Comparison of ENCODE assay signal across 12 cellular contexts in genomic region chr5:81922790-81923398, GRCh38. TPM values are rescaled to one million over a fixed set of nuclear protein-coding genes. Genes with fewer than 3 reads are reported as not detected.
DNase-seq lines count a peak whose midpoint lies in the region; ATAC-seq, FAIRE-seq and TF ChIP-seq lines count a peak whose summit lies in the region.
"Had no signal": no experiment of that assay in that cellular context is flagged by ENCODE, and none has a peak within 500 bp of the region (broad histone marks: within the 10 kb centered on the region; RNA-seq: fewer than 3 reads in every experiment).

No MANE protein-coding gene starts in this region.

- ATAC-seq in HG03139 (IDR thresholded peaks at IDR 0.05; ENCODE audit: unreplicated experiment), result no peak

- H3K27me3 ChIP-seq in SJCRH30 (no peaks in the 10 kb centered on the region), vagina (no peaks in the 10 kb centered on the region), testis (no peaks in the 10 kb centered on the region)
- H3K27me3 ChIP-seq: SJSA1 had no signal

- TF ChIP-seq CTCF in vagina (IDR thresholded peaks at IDR 0.05) (no peak), testis (IDR thresholded peaks at IDR 0.05) (no peak)

- TF ChIP-seq POLR2A in GM12892 (IDR thresholded peaks at IDR 0.05; ENCODE audit: low read depth, low read length) (no peak), vagina (IDR thresholded peaks at IDR 0.05) (no peak), testis (IDR thresholded peaks at IDR 0.05) (no peak)

- H3K4me3 ChIP-seq in SJCRH30 (no peak overlapping the region), vagina (no peak overlapping the region), testis (no peak overlapping the region)
- H3K4me3 ChIP-seq: prostate gland, SJSA1 had no signal

- FAIRE-seq in GM12892 (lab: Jason Lieb, UNC), result peak; percentile 51

- peak; percentile 59 for DNase-seq in DMS53 treated with DMSO at 0.1 percent for 48 hours (lab: John Stamatoyannopoulos, UW; ENCODE audit: unreplicated experiment)
- no peak for DNase-seq in GM12892 (ENCODE audit: insufficient read length)
- DNase-seq in NCI-H1092 (lab: John Stamatoyannopoulos, UW), result peak; percentile 12
- DNase-seq in SJCRH30, result peak; percentile 37 to 54
- DNase-seq in vagina (ENCODE audit: extremely low spot score in 2 of 2), result no peak
- DNase-seq in stimulated activated naive CD4-positive, alpha-beta T cell treated with Interleukin-2 at 50 U/mL for 16 hours (lab: John Stamatoyannopoulos, UW), result no peak
- no peak for DNase-seq in testis
- DNase-seq: activated naive CD4-positive, alpha-beta T cell treated with anti-CD3 and anti-CD28 coated beads, Interleukin-2, amount 10 ng/mL, durations not matched to agents 7 days and 5 days; NCI-H2171 had no signal

- intact Hi-C loops in vagina (cut with DNase I), result no loop called here
- intact Hi-C loops in testis (cut with DNase I; ENCODE audit: low total_unique reads), result no loop called here

- H3K36me3 ChIP-seq in SJCRH30 (no peaks in the 10 kb centered on the region), vagina (no peaks in the 10 kb centered on the region), testis (ENCODE audit: low read depth, missing control alignments) (no peaks in the 10 kb centered on the region)
- H3K36me3 ChIP-seq: prostate gland, SJSA1 had no signal

- H3K9me3 ChIP-seq in SJCRH30 (replicated peaks) (no peaks in the 10 kb centered on the region), vagina (no peaks in the 10 kb centered on the region), testis (no peaks in the 10 kb centered on the region)
- H3K9me3 ChIP-seq: prostate gland, SJSA1 had no signal

- H3K27ac ChIP-seq in SJCRH30 (no peak overlapping the region), vagina (no peak overlapping the region), testis (no peak overlapping the region)
- H3K27ac ChIP-seq: prostate gland, SJSA1 had no signal

- WGBS in testis, 2 donors, result 79 to 80% methylated on average over 4 of the region's 4 CpGs

- H3K4me1 ChIP-seq in SJCRH30 (no peaks in the 10 kb centered on the region), vagina (no peaks in the 10 kb centered on the region), testis (peaks cover 3% of the 10 kb centered on the region)
- H3K4me1 ChIP-seq: prostate gland, SJSA1 had no signal

RNA-seq across cellular contexts. Expression of gene ATG10, which starts 48.9 kb away (rescaled TPM):
- 7.5 TPM for polyA plus RNA-seq in GM12892 (2012; ENCODE audit: missing spikeins)
- 12.1 and 13.1 TPM in 2 replicates for total RNA-seq in SJCRH30 (2014; rRNA removed; shearing (Covaris generic))
- total RNA-seq in vagina (4.2 TPM), testis (10 to 100 TPM in 1 of 2 donors, 1 to 10 TPM in 1; 10.0 to 14.4 TPM)
- polyA plus RNA-seq in testis (ENCODE audit: insufficient read depth, low read depth, low replicate concordance), result 15.1 TPM

Comparison
In these comparisons a context has a peak if more than half of its experiments do, and no peak if none do; other contexts are left out.
1. DNase-seq: peak in DMS53 treated with DMSO at 0.1 percent for 48 hours (single experiment), NCI-H1092 (single experiment) and SJCRH30 (2 of 2); none in GM12892 (single experiment), vagina (0 of 2), stimulated activated naive CD4-positive, alpha-beta T cell treated with Interleukin-2 at 50 U/mL for 16 hours (single experiment) and testis (single experiment).